Comparison of ENCODE assay signal across 9 cellular contexts in genomic region chr17:40548982-40549680, GRCh38. TPM values are rescaled to one million over a fixed set of nuclear protein-coding genes. Genes with fewer than 3 reads are reported as not detected.
A peak's percentile ranks its signal among the peaks of the same experiment; 100 is the strongest.
DNase-seq lines count a peak whose midpoint lies in the region; ATAC-seq and TF ChIP-seq lines count a peak whose summit lies in the region.
"Had no signal": no experiment of that assay in that cellular context is flagged by ENCODE, and none has a peak within 500 bp of the region (broad histone marks: within the 10 kb centered on the region; RNA-seq: fewer than 3 reads in every experiment).

No MANE protein-coding gene starts in this region.

- CTCF ChIA-PET in activated CD8-positive, alpha-beta T cell treated with anti-CD3 and anti-CD28 coated beads for 36 hours (lab: Charles Lee) = interaction anchor here (0.7 to 6.8 kb wide), 11 partner anchors 8 to 191 kb away, joined by 3 to 115 read pairs (median 5); partner anchors contain the start of gene CCR7

- DNase-seq in activated T-cell treated with anti-CD3 and anti-CD28 coated beads, Interleukin-2, amount 50 U/mL, for 1 hour = peak; percentile 36
- DNase-seq in activated T-cell treated with anti-CD3 and anti-CD28 coated beads for 4 hours (no peak), fibroblast of villous mesenchyme (ENCODE audit: low read depth) (peak; percentile 97), sigmoid colon (peak; percentile 87), activated gamma-delta T cell (lab: John Stamatoyannopoulos, UW) (no peak), LoVo (ENCODE audit: low spot score) (no peak), H7 (no peak)
- no peak for DNase-seq in activated CD8-positive, alpha-beta T cell treated with anti-CD3 and anti-CD28 coated beads for 36 hours

- H3K27ac ChIP-seq in sigmoid colon = peak overlapping the region; percentile 74 to 90 (median 87)

- H3K27me3 ChIP-seq in sigmoid colon (no peaks in the 10 kb centered on the region), H7 (ENCODE audit: control insufficient read depth, insufficient read depth, low read length) (no peaks in the 10 kb centered on the region; the same call in 1 of the 2 replicates)

- no peaks in the 10 kb centered on the region for H3K27me3 Mint-ChIP-seq in activated CD8-positive, alpha-beta T cell treated with anti-CD3 and anti-CD28 coated beads for 36 hours

- H3K27ac Mint-ChIP-seq in activated CD8-positive, alpha-beta T cell treated with anti-CD3 and anti-CD28 coated beads for 36 hours = peak overlapping the region; percentile 84

- H3K9me3 ChIP-seq in sigmoid colon = no peaks in the 10 kb centered on the region

- H3K4me1 ChIP-seq in sigmoid colon = peaks cover 0 to 73% (median 67%) of the 10 kb centered on the region in 4 donors

- ATAC-seq in activated CD8-positive, alpha-beta T cell treated with anti-CD3 and anti-CD28 coated beads for 36 hours = no peak

- TF ChIP-seq CTCF in activated CD8-positive, alpha-beta T cell treated with anti-CD3 and anti-CD28 coated beads for 36 hours (IDR thresholded peaks at IDR 0.05) = no peak
- TF ChIP-seq CTCF in fibroblast of villous mesenchyme (IDR thresholded peaks at IDR 0.05; ENCODE audit: insufficient read depth, low read depth, low read length) (no peak), sigmoid colon (IDR thresholded peaks at IDR 0.05) (no peak)

- POLR2A ChIA-PET in activated CD8-positive, alpha-beta T cell treated with anti-CD3 and anti-CD28 coated beads for 36 hours (lab: Charles Lee) = interaction anchor here (0.6 to 21.2 kb wide), 14 partner anchors 12 to 140 kb away, joined by 3 to 548 read pairs (median 4); partner anchors contain the start of genes CCR7, SMARCE1 and TOP2A

- intact Hi-C loops in activated CD8-positive, alpha-beta T cell treated with anti-CD3 and anti-CD28 coated beads for 36 hours (cut with micrococcal nuclease) = no loop called here
- intact Hi-C loops in sigmoid colon (cut with DNase I) = no loop called here

- no peak overlapping the region for H3K4me3 Mint-ChIP-seq in activated CD8-positive, alpha-beta T cell treated with anti-CD3 and anti-CD28 coated beads for 36 hours

- peaks cover 44% of the 10 kb centered on the region for H3K36me3 Mint-ChIP-seq in activated CD8-positive, alpha-beta T cell treated with anti-CD3 and anti-CD28 coated beads for 36 hours (ENCODE audit: low read depth)

- no peaks in the 10 kb centered on the region for H3K36me3 ChIP-seq in sigmoid colon
- no peaks in the 10 kb centered on the region for H3K36me3 ChIP-seq in H7 (replicated peaks; ENCODE audit: control insufficient read depth, insufficient read depth, low read length)

- no peaks in the 10 kb centered on the region for H3K9me3 Mint-ChIP-seq in activated CD8-positive, alpha-beta T cell treated with anti-CD3 and anti-CD28 coated beads for 36 hours

- WGBS in sigmoid colon, 2 donors = 41 to 54% methylated on average over 9 of the region's 9 CpGs

- no peak for TF ChIP-seq POLR2A in sigmoid colon (IDR thresholded peaks at IDR 0.05)

- peaks cover 90% of the 10 kb centered on the region for H3K4me1 Mint-ChIP-seq in activated CD8-positive, alpha-beta T cell treated with anti-CD3 and anti-CD28 coated beads for 36 hours (ENCODE audit: low read depth)

- no peak overlapping the region for H3K4me3 ChIP-seq in fibroblast of villous mesenchyme (ENCODE audit: low read depth, low read length)
- H3K4me3 ChIP-seq in sigmoid colon = no peak overlapping the region
- H3K4me3 ChIP-seq in H7 (ENCODE audit: insufficient read depth, low read depth, low read length) = no peak overlapping the region

- peak in 2 of 4 donors; percentile 30 to 59 for TF ChIP-seq EP300 in sigmoid colon (IDR thresholded peaks at IDR 0.05)

RNA-seq across cellular contexts. Expression of gene CCR7, which starts 16.1 kb away (rescaled TPM):
- 100 to 1,000 TPM; 297 to 302 TPM for total RNA-seq in activated CD8-positive, alpha-beta T cell treated with anti-CD3 and anti-CD28 coated beads for 36 hours
- total RNA-seq in fibroblast of villous mesenchyme (not detected in 2 replicates), sigmoid colon (not detected)
- 10 to 100 TPM in 1 of 3 donors, not detected in 2; 73.5 TPM for polyA plus RNA-seq in sigmoid colon
- 1.1 TPM in 1 of 2 replicates, not detected in the other for total RNA-seq in H7 (2014; rRNA removed; shearing (Covaris generic))

RNA-seq across cellular contexts. Expression of gene TNS4, which starts 47.7 kb away (rescaled TPM):
- 1 to 10 TPM; 5.8 to 6.3 TPM for total RNA-seq in activated CD8-positive, alpha-beta T cell treated with anti-CD3 and anti-CD28 coated beads for 36 hours
- not detected in 2 replicates for total RNA-seq in fibroblast of villous mesenchyme
- not detected for total RNA-seq in sigmoid colon
- polyA plus RNA-seq in sigmoid colon = 1 to 10 TPM; 1.2 to 6.9 (median 1.8) TPM
- 0.14 and 0.18 TPM in 2 replicates for total RNA-seq in H7 (2014; rRNA removed; shearing (Covaris generic))
- total RNA-seq: subcutaneous adipose tissue had no signal

Comparison
In these comparisons a context has a peak if more than half of its experiments do, and no peak if none do; other contexts are left out.
1. DNase-seq: peak in activated T-cell treated with anti-CD3 and anti-CD28 coated beads, Interleukin-2, amount 50 U/mL, for 1 hour (single experiment), fibroblast of villous mesenchyme (single experiment) and sigmoid colon (single experiment); none in activated T-cell treated with anti-CD3 and anti-CD28 coated beads for 4 hours (single experiment), activated CD8-positive, alpha-beta T cell treated with anti-CD3 and anti-CD28 coated beads for 36 hours (single experiment), activated gamma-delta T cell (single experiment), LoVo (single experiment) and H7 (single experiment).
2. RNA of gene CCR7, which starts 16.1 kb away (total RNA-seq): 297 to 302 TPM in activated CD8-positive, alpha-beta T cell treated with anti-CD3 and anti-CD28 coated beads for 36 hours; 1.1 TPM in H7, not detected in fibroblast of villous mesenchyme and not detected in sigmoid colon; every median in the first group is over 100 times any median in the second.